Comparison of ENCODE assay signal across 2 cellular contexts in genomic region chr17:36168836-36169235, GRCh38. TPM values are rescaled to one million over a fixed set of nuclear protein-coding genes. Genes with fewer than 3 reads are reported as not detected.
"Had no signal": no experiment of that assay in that cellular context is flagged by ENCODE, and none has a peak within 500 bp of the region (broad histone marks: within the 10 kb centered on the region; RNA-seq: fewer than 3 reads in every experiment).

No MANE protein-coding gene starts in this region.

RNA-seq across cellular contexts. Expression of gene CCL3L1, which starts 27.7 kb away (rescaled TPM):
- total RNA-seq: activated CD4-positive, alpha-beta T cell treated with anti-CD3 and anti-CD28 coated beads, Interleukin-2, amount 10 ng/mL, durations not matched to agents 7 days and 5 days; WTC11 had no signal

RNA-seq across cellular contexts. Expression of gene CCL4L2, which starts 42.0 kb away (rescaled TPM):
- total RNA-seq: activated CD4-positive, alpha-beta T cell treated with anti-CD3 and anti-CD28 coated beads, Interleukin-2, amount 10 ng/mL, durations not matched to agents 7 days and 5 days; WTC11 had no signal
